ENCODE assay signal across 28 cellular contexts in the genomic region with DNA sequence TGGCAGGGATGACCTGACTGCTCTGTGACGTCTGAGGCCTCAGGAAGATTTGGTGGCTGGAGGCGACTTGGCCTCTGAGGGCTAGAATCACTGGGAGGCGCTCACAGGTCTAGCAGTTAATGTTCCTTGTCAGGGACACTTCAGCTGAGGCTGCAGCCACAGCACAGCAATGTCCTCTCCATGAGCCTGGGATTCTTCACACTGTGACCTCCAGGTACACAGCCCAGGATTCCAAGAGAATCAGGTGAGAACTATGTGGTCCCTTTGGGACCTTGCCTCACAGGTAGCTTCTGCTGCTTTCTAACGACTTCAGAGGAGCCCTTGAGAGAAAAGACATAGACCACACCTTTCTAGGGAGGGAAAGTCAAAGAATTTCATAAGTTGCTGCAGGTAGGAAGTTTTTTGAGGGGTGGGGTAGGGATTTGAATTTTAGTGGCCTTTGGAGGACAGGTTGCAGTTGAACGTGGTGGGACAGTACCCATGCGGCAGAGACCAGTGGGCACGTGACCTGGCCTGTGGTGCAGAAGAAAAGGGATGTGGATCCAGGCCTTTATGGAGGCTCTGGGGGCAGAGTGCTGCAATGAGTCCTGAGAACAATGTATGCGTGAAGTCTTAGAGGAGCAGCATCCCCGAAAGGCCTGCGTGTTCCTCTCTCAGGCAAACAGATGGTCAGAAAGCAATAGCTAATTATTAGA.
DNase-seq lines count a peak whose midpoint lies in the region; ATAC-seq and TF ChIP-seq lines count a peak whose summit lies in the region.
"Had no signal": no experiment of that assay in that cellular context is flagged by ENCODE, and none has a peak within 500 bp of the region (broad histone marks: within the 10 kb centered on the region; RNA-seq: fewer than 3 reads in every experiment).

No MANE protein-coding gene starts in this region.

- H3K9me3 ChIP-seq in hepatocyte (ENCODE audit: low read depth) (no peaks in the 10 kb centered on the region), esophagus squamous epithelium (no peaks in the 10 kb centered on the region)
- H3K9me3 ChIP-seq: BE2C, SK-N-SH had no signal

- no peak for ATAC-seq in GM21390 (IDR thresholded peaks at IDR 0.05; ENCODE audit: unreplicated experiment)
- ATAC-seq: GM12878, PC-3 had no signal

- no peak overlapping the region for H3K4me3 Mint-ChIP-seq in osteocyte (ENCODE audit: unreplicated experiment)
- H3K4me3 Mint-ChIP-seq: CD14-positive monocyte; CD8-positive, alpha-beta memory T cell had no signal

- intact Hi-C loops in esophagus squamous epithelium (cut with DNase I), result no loop called here

- H3K4me2 ChIP-seq in hepatocyte, result no peak overlapping the region
- H3K4me2 ChIP-seq: SK-N-SH had no signal

- no peak for TF ChIP-seq CTCF in hepatocyte (IDR thresholded peaks at IDR 0.05; ENCODE audit: poor library complexity)
- TF ChIP-seq CTCF in osteocyte (IDR thresholded peaks at IDR 0.05), result no peak
- TF ChIP-seq CTCF in esophagus squamous epithelium (IDR thresholded peaks at IDR 0.05), result no peak

- H3K9me3 Mint-ChIP-seq in osteocyte (ENCODE audit: unreplicated experiment), result no peaks in the 10 kb centered on the region

- H3K4me1 ChIP-seq in hepatocyte (ENCODE audit: insufficient read depth) (peaks cover 8% of the 10 kb centered on the region), esophagus squamous epithelium (peaks cover 0 to 11% (median 4%) of the 10 kb centered on the region in 3 donors)
- H3K4me1 ChIP-seq: BE2C had no signal

- H3K27me3 ChIP-seq in hepatocyte (no peaks in the 10 kb centered on the region), esophagus squamous epithelium (no peaks in the 10 kb centered on the region)
- H3K27me3 ChIP-seq: BE2C had no signal

- H3K36me3 ChIP-seq in hepatocyte (replicated peaks; ENCODE audit: insufficient read depth, low read depth) (no peaks in the 10 kb centered on the region), esophagus squamous epithelium (no peaks in the 10 kb centered on the region)
- H3K36me3 ChIP-seq: BE2C had no signal

- no peaks in the 10 kb centered on the region for H3K9me2 ChIP-seq in hepatocyte (replicated peaks; ENCODE audit: insufficient read depth)
- H3K9me2 ChIP-seq: SK-N-SH had no signal

- no peaks in the 10 kb centered on the region for H3K4me1 Mint-ChIP-seq in osteocyte (ENCODE audit: unreplicated experiment)
- H3K4me1 Mint-ChIP-seq: CD8-positive, alpha-beta memory T cell had no signal

- no peak for TF ChIP-seq POLR2A in esophagus squamous epithelium (IDR thresholded peaks at IDR 0.05)

- no peaks in the 10 kb centered on the region for H3K36me3 Mint-ChIP-seq in osteocyte (ENCODE audit: unreplicated experiment)
- H3K36me3 Mint-ChIP-seq: CD14-positive monocyte; CD8-positive, alpha-beta memory T cell had no signal

- no peaks in the 10 kb centered on the region for H4K20me1 ChIP-seq in hepatocyte (ENCODE audit: insufficient read depth, poor library complexity, severe bottlenecking)

- peak overlapping the region; percentile 21 for H3K27ac ChIP-seq in hepatocyte
- no peak overlapping the region for H3K27ac ChIP-seq in esophagus squamous epithelium
- H3K27ac ChIP-seq: 22Rv1 had no signal

- peaks cover 15% of the 10 kb centered on the region for H3K79me2 ChIP-seq in hepatocyte

- H3K27me3 Mint-ChIP-seq in osteocyte (ENCODE audit: unreplicated experiment), result no peaks in the 10 kb centered on the region

- H3K27ac Mint-ChIP-seq in osteocyte (ENCODE audit: unreplicated experiment), result no peak overlapping the region
- H3K27ac Mint-ChIP-seq: CD8-positive, alpha-beta memory T cell had no signal

- no peak overlapping the region for H2AFZ ChIP-seq in hepatocyte

- 91% methylated on average over 10 of the region's 10 CpGs for WGBS in hepatocyte (ENCODE audit: low lambda C conversion rate, missing lambda C conversion rate)
- WGBS in esophagus squamous epithelium, 2 donors, result 79 to 84% methylated on average over 10 of the region's 10 CpGs

- peak; percentile 47 for DNase-seq in DMS 273 (lab: John Stamatoyannopoulos, UW; ENCODE audit: unreplicated experiment)
- no peak for DNase-seq in DMS 273 treated with DMSO at 0.1 percent for 48 hours (lab: John Stamatoyannopoulos, UW)
- DNase-seq in NCI-H82 (lab: John Stamatoyannopoulos, UW), result peak; percentile 65
- no peak for DNase-seq in NCI-H82 treated with DMSO at 0.1 percent for 48 hours (lab: John Stamatoyannopoulos, UW; ENCODE audit: unreplicated experiment)
- no peak for DNase-seq in hepatocyte (ENCODE audit: low spot score)
- peak; percentile 62 for DNase-seq in osteocyte (ENCODE audit: extremely low spot score, unreplicated experiment)
- DNase-seq in esophagus squamous epithelium (lab: John Stamatoyannopoulos, UW), result no peak
- DNase-seq: BE2C; CD8-positive, alpha-beta memory T cell; DMS153; EL; GDM1; Karpas-422; NCI-H1105 treated with DMSO at 0.1 percent for 48 hours; NCI-H146; NCI-H2029 treated with DMSO at 0.1 percent for 48 hours; NCI-H2171; NCI-H226; NCI-H510A; NCI-H748 treated with DMSO at 0.1 percent for 48 hours; NK-92 treated with Interleukin-12 subunit alpha and Interleukin-12 subunit beta, amount 100 ng/mL, for 24 hours; PC-3; SK-N-SH; SW 1271 had no signal

- H3K4me3 ChIP-seq in hepatocyte (no peak overlapping the region), esophagus squamous epithelium (no peak overlapping the region)
- H3K4me3 ChIP-seq: GM12878 had no signal

Comparison
In these comparisons a context has a peak if more than half of its experiments do, and no peak if none do; other contexts are left out.
1. DNase-seq: peak in DMS 273 (single experiment), NCI-H82 (single experiment) and osteocyte (single experiment); none in DMS 273 treated with DMSO at 0.1 percent for 48 hours (single experiment), NCI-H82 treated with DMSO at 0.1 percent for 48 hours (single experiment), hepatocyte (single experiment) and esophagus squamous epithelium (single experiment).